ENCODE assay signal across 11 cellular contexts in the genomic region with DNA sequence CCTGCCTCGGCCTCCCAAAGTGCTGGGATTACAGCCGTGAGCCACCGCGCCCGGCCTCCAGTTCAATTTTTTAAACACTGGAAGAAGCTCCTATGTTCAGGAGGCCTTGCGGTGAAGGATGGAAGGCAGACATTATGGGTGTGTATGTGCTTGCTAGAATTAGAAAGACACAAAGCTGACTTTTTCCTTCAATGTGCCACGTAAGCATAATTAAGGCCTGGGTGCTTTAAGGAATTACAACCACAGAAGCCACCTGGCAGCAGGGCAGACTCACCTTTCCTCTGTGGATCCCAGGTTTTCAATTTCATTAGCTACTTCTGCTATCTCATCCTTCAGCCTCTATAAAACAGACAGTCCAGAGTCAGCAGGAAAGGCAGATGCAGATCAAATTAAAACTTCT.
DNase-seq lines count a peak whose midpoint lies in the region; ATAC-seq and TF ChIP-seq lines count a peak whose summit lies in the region.
"Had no signal": no experiment of that assay in that cellular context is flagged by ENCODE, and none has a peak within 500 bp of the region (broad histone marks: within the 10 kb centered on the region; RNA-seq: fewer than 3 reads in every experiment).

No MANE protein-coding gene starts in this region.

- dilution Hi-C loops in mammary epithelial cell (cut with HindIII; ENCODE audit: low sequenced_read_pairs): loop anchor here (5.0 kb wide), 2 partner anchors 89 to 106 kb away; no protein-coding TSS in a partner anchor

- WGBS in mammary epithelial cell (ENCODE audit: low coverage, missing lambda C conversion rate): over 99% methylated on average over 6 of the region's 7 CpGs
- WGBS in thyroid gland, 2 donors: 94 to 96% methylated on average over 7 of the region's 7 CpGs

- no peaks in the 10 kb centered on the region for H3K9me2 ChIP-seq in PC-3 (replicated peaks; ENCODE audit: low read length)

- peaks cover 29% of the 10 kb centered on the region for H3K36me3 Mint-ChIP-seq in MCF 10A (ENCODE audit: insufficient read depth, unreplicated experiment)

- H3F3A ChIP-seq in PC-3 (ENCODE audit: low read length, unreplicated experiment): peaks cover 8% of the 10 kb centered on the region

- H3K27me3 Mint-ChIP-seq in MCF 10A (ENCODE audit: insufficient read depth, unreplicated experiment): no peaks in the 10 kb centered on the region

- DNase-seq in mammary epithelial cell (no peak), MCF 10A (ENCODE audit: unreplicated experiment) (no peak), PC-3 (no peak), foreskin keratinocyte (no peak), thyroid gland (no peak), NOMO-1 treated with dmso at 0.1 percent for 144 hours (lab: John Stamatoyannopoulos, UW; ENCODE audit: unreplicated experiment) (no peak), left lobe of liver (ENCODE audit: low spot score) (no peak)

- H2AFZ ChIP-seq in mammary epithelial cell (ENCODE audit: low read depth, low read length) (no peak overlapping the region), PC-3 (ENCODE audit: low read length) (no peak overlapping the region)
- H2AFZ ChIP-seq: GM23248 had no signal

- H3K27ac Mint-ChIP-seq in MCF 10A (ENCODE audit: low read depth, unreplicated experiment): no peak overlapping the region

- TF ChIP-seq POLR2A in thyroid gland (IDR thresholded peaks at IDR 0.05): no peak

- no peak overlapping the region for H3K4me2 ChIP-seq in mammary epithelial cell (ENCODE audit: insufficient read depth, low read depth, low read length)
- no peak overlapping the region for H3K4me2 ChIP-seq in PC-3 (ENCODE audit: low read length)

- CTCF ChIA-PET in mammary epithelial cell (lab: Charles Lee; ENCODE audit: low non-redundant PET): interaction anchor here (0.6 to 0.7 kb wide), 2 partner anchors 9 to 31 kb away, joined by 3 to 5 read pairs; no protein-coding TSS in a partner anchor
- CTCF ChIA-PET in MCF 10A (lab: Yijun Ruan, JAX): interaction anchor here (0.5 to 7.5 kb wide), 38 partner anchors 8 to 1890 kb away, joined by 3 to 87 read pairs (median 4); no protein-coding TSS in a partner anchor
- CTCF ChIA-PET in PC-3 (lab: Charles Lee): interaction anchor here (0.5 to 1.2 kb wide), 3 partner anchors 71 to 211 kb away, joined by 3 to 4 read pairs (median 3); no protein-coding TSS in a partner anchor

- H3K9ac ChIP-seq in mammary epithelial cell (ENCODE audit: insufficient read depth, low read length) (no peak overlapping the region), PC-3 (ENCODE audit: low read length) (no peak overlapping the region)
- H3K9ac ChIP-seq: GM23248 had no signal

- H3K4me1 ChIP-seq in mammary epithelial cell (ENCODE audit: insufficient read depth, low read length) (peaks cover 27% of the 10 kb centered on the region), PC-3 (ENCODE audit: insufficient read depth, low read length) (peaks cover 32% of the 10 kb centered on the region), foreskin keratinocyte (peaks cover 28% of the 10 kb centered on the region), thyroid gland (peaks cover 43 to 71% of the 10 kb centered on the region in 2 donors)

- peaks cover 1% of the 10 kb centered on the region for H3K36me3 ChIP-seq in mammary epithelial cell (ENCODE audit: insufficient read depth, low read length)
- peaks cover 5% of the 10 kb centered on the region; the same call in 1 of the 2 replicates for H3K36me3 ChIP-seq in PC-3 (ENCODE audit: low read depth, low read length)
- no peaks in the 10 kb centered on the region for H3K36me3 ChIP-seq in thyroid gland

- H3K27ac ChIP-seq in mammary epithelial cell (ENCODE audit: insufficient read depth, low read depth, low read length) (peak overlapping the region; percentile 31), PC-3 (ENCODE audit: low read length) (0 out of 2 replicates have a peak overlapping the region, but pooled peaks have one; percentile 1), foreskin keratinocyte (peak overlapping the region; percentile 14), thyroid gland (peak overlapping the region; percentile 27 to 76 (median 73))
- H3K27ac ChIP-seq: GM23248, WERI-Rb-1 had no signal

- BruUV-seq in mammary epithelial cell (replicated peaks; lab: Mats Ljungman, UMichigan) (no TSS peak), MCF 10A (replicated peaks; lab: Mats Ljungman, UMichigan) (no TSS peak), PC-3 (replicated peaks; lab: Mats Ljungman, UMichigan) (no TSS peak)

- TF ChIP-seq CTCF in mammary epithelial cell (conservative IDR thresholded peaks at IDR 0.05 in 1 of 2, IDR thresholded peaks at IDR 0.05 in 1 of 2; ENCODE audit: extremely low read depth in 1 of 2, insufficient read depth in 1 of 2, low read depth in 1 of 2, low read length in 2 of 2): no peak
- no peak for TF ChIP-seq CTCF in MCF 10A (IDR thresholded peaks at IDR 0.05; ENCODE audit: unreplicated experiment)
- no peak for TF ChIP-seq CTCF in PC-3 (conservative IDR thresholded peaks at IDR 0.05; ENCODE audit: low read depth, low read length)
- TF ChIP-seq CTCF in foreskin keratinocyte (conservative IDR thresholded peaks at IDR 0.05): no peak
- no peak for TF ChIP-seq CTCF in thyroid gland (IDR thresholded peaks at IDR 0.05)

- peaks cover 6% of the 10 kb centered on the region for H3K4me1 Mint-ChIP-seq in MCF 10A (ENCODE audit: insufficient read depth, unreplicated experiment)

- H4K20me1 ChIP-seq in mammary epithelial cell (ENCODE audit: insufficient read depth, low read length) (no peaks in the 10 kb centered on the region), PC-3 (ENCODE audit: low read length) (no peaks in the 10 kb centered on the region)

- H3K9me3 ChIP-seq in mammary epithelial cell (replicated peaks; ENCODE audit: insufficient read depth, low read length) (no peaks in the 10 kb centered on the region), PC-3 (ENCODE audit: low read length) (no peaks in the 10 kb centered on the region), thyroid gland (no peaks in the 10 kb centered on the region)

- no peaks in the 10 kb centered on the region for H3K9me3 Mint-ChIP-seq in MCF 10A (ENCODE audit: unreplicated experiment)
- H3K9me3 Mint-ChIP-seq: nephron had no signal

- intact Hi-C loops in mammary epithelial cell (cut with micrococcal nuclease) (loop anchor here (1.0 to 5.0 kb wide), 5 partner anchors 37 to 347 kb away; partner anchors contain the start of gene SOCS3), MCF 10A (cut with micrococcal nuclease) (loop anchor here (1.0 to 5.0 kb wide), 6 partner anchors 37 to 347 kb away; partner anchors contain the start of gene SOCS3), PC-3 (cut with micrococcal nuclease) (loop anchor here (1.0 to 5.0 kb wide), 4 partner anchors 37 to 211 kb away; no protein-coding TSS in a partner anchor), thyroid gland (cut with DNase I) (loop anchor here (5.0 kb wide), 1 partner anchor 206 kb away; no protein-coding TSS in a partner anchor)

- no peak for ATAC-seq in PC-3
- no peak for ATAC-seq in foreskin keratinocyte
- ATAC-seq in left lobe of liver: no peak
- ATAC-seq in GM18868 (IDR thresholded peaks at IDR 0.05; ENCODE audit: unreplicated experiment): no peak

- in situ Hi-C loops in mammary epithelial cell (cut with MboI; ENCODE audit: low sequenced_read_pairs in 2 of 2): loop anchor here (5.0 to 10.0 kb wide), 2 partner anchors 203 to 211 kb away; no protein-coding TSS in a partner anchor

- no peak overlapping the region for H3K4me3 Mint-ChIP-seq in MCF 10A (ENCODE audit: unreplicated experiment)
- H3K4me3 Mint-ChIP-seq: nephron had no signal

- POLR2A ChIA-PET in MCF 10A (lab: Yijun Ruan, JAX): interaction anchor here (1.2 to 3.3 kb wide), 6 partner anchors 9 to 211 kb away, joined by 4 to 27 read pairs (median 8); partner anchors contain the start of gene CYTH1
- POLR2A ChIA-PET in PC-3 (lab: Charles Lee; ENCODE audit: unreplicated experiment): interaction anchor here (0.7 kb wide), 1 partner anchor 329 kb away, joined by 4 read pairs; no protein-coding TSS in a partner anchor

- peaks cover 51% of the 10 kb centered on the region for H3K79me2 ChIP-seq in mammary epithelial cell (ENCODE audit: insufficient read depth, low read length)
- 0 out of 2 replicates have a peak, but pooled peaks cover 5% of the 10 kb centered on the region for H3K79me2 ChIP-seq in PC-3 (ENCODE audit: low read length)

- no peaks in the 10 kb centered on the region for H3K27me3 ChIP-seq in mammary epithelial cell (ENCODE audit: insufficient read depth, low read length)
- no peaks in the 10 kb centered on the region for H3K27me3 ChIP-seq in PC-3 (ENCODE audit: low read length)
- no peaks in the 10 kb centered on the region for H3K27me3 ChIP-seq in foreskin keratinocyte
- H3K27me3 ChIP-seq in thyroid gland: no peaks in the 10 kb centered on the region

- no peak overlapping the region for H3K4me3 ChIP-seq in mammary epithelial cell (replicated peaks in 1 of 3; ENCODE audit: insufficient read depth in 1 of 3, low read depth in 2 of 3, low read length in 3 of 3)
- H3K4me3 ChIP-seq in PC-3 (ENCODE audit: low read length): no peak overlapping the region
- no peak overlapping the region for H3K4me3 ChIP-seq in thyroid gland (replicated peaks in 1 of 3)
- H3K4me3 ChIP-seq: GM23248 had no signal

Comparison
In these comparisons a context has a peak if more than half of its experiments do, and no peak if none do; other contexts are left out.
1. H3K27ac ChIP-seq: peak in every context shown above with its lines; median percentile 73 in thyroid gland; 31 in mammary epithelial cell; 14 in foreskin keratinocyte; 1 in PC-3.